In the genomic region with DNA sequence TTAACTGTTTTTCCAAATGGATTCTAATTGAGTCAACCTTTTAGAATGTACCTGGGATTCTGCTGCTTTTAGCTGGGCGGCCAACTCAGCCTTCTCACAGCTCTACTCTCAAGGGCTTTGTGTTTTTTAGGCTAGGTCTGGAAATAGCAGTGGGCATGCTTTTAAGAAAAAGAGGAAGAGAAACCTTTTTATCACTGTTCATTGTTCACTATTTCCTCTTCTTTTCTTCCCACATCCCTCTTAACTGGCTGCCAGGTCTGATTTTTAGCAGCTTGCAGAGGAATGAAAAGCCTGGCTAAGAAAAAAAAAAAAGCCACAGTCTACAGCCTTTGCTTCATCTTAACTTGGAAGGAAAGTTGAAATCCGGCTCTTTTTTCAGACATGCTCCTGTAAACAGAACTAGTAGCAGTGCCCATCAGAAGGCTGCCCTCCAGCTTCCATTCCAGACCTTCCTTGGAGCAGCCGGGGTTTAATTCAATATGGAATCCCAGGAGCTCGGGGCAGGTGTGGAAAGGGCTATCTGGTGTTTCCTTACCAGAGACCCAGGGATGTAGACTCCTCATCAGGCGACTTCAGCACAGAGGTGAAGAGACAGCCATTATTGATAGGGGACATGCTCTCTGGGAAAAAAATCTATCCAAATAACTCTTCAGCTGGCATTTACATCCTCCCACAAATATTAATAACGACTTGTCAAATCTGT, we compare ENCODE assay signal across 9 cellular contexts.
DNase-seq lines count a peak whose midpoint lies in the region; ATAC-seq and TF ChIP-seq lines count a peak whose summit lies in the region.
"Had no signal": no experiment of that assay in that cellular context is flagged by ENCODE, and none has a peak within 500 bp of the region (broad histone marks: within the 10 kb centered on the region; RNA-seq: fewer than 3 reads in every experiment).

No MANE protein-coding gene starts in this region.

- H3K9me3 ChIP-seq in SK-N-SH (no peaks in the 10 kb centered on the region), Peyer's patch (no peaks in the 10 kb centered on the region)
- no peaks in the 10 kb centered on the region for H3K9me3 ChIP-seq in naive thymus-derived CD4-positive, alpha-beta T cell (ENCODE audit: control insufficient read depth in 2 of 3, low read length in 3 of 3)

- 10% methylated on average over 5 of the region's 6 CpGs for WGBS in SK-N-SH (ENCODE audit: low lambda C conversion rate)

- H3K27ac ChIP-seq in SK-N-SH (ENCODE audit: low read depth in 2 of 2, low read length in 1 of 2) = no peak overlapping the region
- no peak overlapping the region for H3K27ac ChIP-seq in naive thymus-derived CD4-positive, alpha-beta T cell (ENCODE audit: low read depth, low read length)
- H3K27ac ChIP-seq in Peyer's patch = no peak overlapping the region
- H3K27ac ChIP-seq: SK-N-MC had no signal

- TF ChIP-seq CTCF in SK-N-SH (IDR thresholded peaks at IDR 0.05) = no peak
- no peak for TF ChIP-seq CTCF in Peyer's patch (IDR thresholded peaks at IDR 0.05)

- no peak for TF ChIP-seq POLR2A in Peyer's patch (IDR thresholded peaks at IDR 0.05)

- H3K9ac ChIP-seq in SK-N-SH = no peak overlapping the region

- DNase-seq in SK-N-SH (peak; percentile 12), Peyer's patch (no peak), EL (no peak), epidermal melanocyte (ENCODE audit: insufficient read length, low spot score) (no peak), NCI-H510A treated with DMSO at 0.1 percent for 48 hours (lab: John Stamatoyannopoulos, UW) (no peak)
- no peak for DNase-seq in naive thymus-derived CD4-positive, alpha-beta T cell

- intact Hi-C loops in naive thymus-derived CD4-positive, alpha-beta T cell (cut with micrococcal nuclease) = loop anchor here (1.0 to 5.0 kb wide), 8 partner anchors 46 to 465 kb away; partner anchors contain the start of gene SP5 (in 1 of the 2)

- no peak for TF ChIP-seq EP300 in SK-N-SH (IDR thresholded peaks at IDR 0.05; ENCODE audit: borderline replicate concordance in 1 of 2, low read depth in 1 of 2, low read length in 1 of 2)

- H3K9me3 Mint-ChIP-seq in naive thymus-derived CD4-positive, alpha-beta T cell = peaks cover 0 to 2% (median 0%) of the 10 kb centered on the region in 11 donors

- peak overlapping the region in 2 of 9 donors; percentile 43 to 44 for H3K27ac Mint-ChIP-seq in naive thymus-derived CD4-positive, alpha-beta T cell

- peaks cover 5 to 15% (median 11%) of the 10 kb centered on the region in 7 donors for H3K4me1 Mint-ChIP-seq in naive thymus-derived CD4-positive, alpha-beta T cell

- H4K20me1 ChIP-seq in SK-N-SH (ENCODE audit: insufficient read depth) = no peaks in the 10 kb centered on the region

- H3K27me3 ChIP-seq in SK-N-SH (ENCODE audit: insufficient read depth) = no peaks in the 10 kb centered on the region
- H3K27me3 ChIP-seq in naive thymus-derived CD4-positive, alpha-beta T cell (ENCODE audit: control insufficient read depth in 2 of 2, insufficient read depth in 2 of 2, low read length in 2 of 2) = no peaks in the 10 kb centered on the region
- H3K27me3 ChIP-seq in Peyer's patch = no peaks in the 10 kb centered on the region

- H3K9me2 ChIP-seq in SK-N-SH = no peaks in the 10 kb centered on the region

- no peak for TF ChIP-seq RAD21 in SK-N-SH (IDR thresholded peaks at IDR 0.05; ENCODE audit: low read length)

- no peak overlapping the region for H2AFZ ChIP-seq in SK-N-SH (ENCODE audit: low read depth)

- CTCF ChIA-PET in SK-N-SH (lab: Yijun Ruan, JAX) = interaction anchor here (0.5 to 7.7 kb wide), 51 partner anchors 9 to 1226 kb away, joined by 3 to 148 read pairs (median 6); partner anchors contain the start of gene GAD1
- CTCF ChIA-PET in naive thymus-derived CD4-positive, alpha-beta T cell (lab: Charles Lee) = interaction anchor here (0.6 to 4.5 kb wide), 20 partner anchors 8 to 464 kb away, joined by 3 to 54 read pairs (median 4); no protein-coding TSS in a partner anchor

- H3K4me1 ChIP-seq in SK-N-SH (ENCODE audit: control insufficient read depth in 1 of 2, insufficient read depth in 2 of 2, low read depth in 1 of 2, low read length in 1 of 2) = no peaks in the 10 kb centered on the region
- peaks cover 0 to 6% of the 10 kb centered on the region in 2 donors for H3K4me1 ChIP-seq in naive thymus-derived CD4-positive, alpha-beta T cell (ENCODE audit: control insufficient read depth in 2 of 2, insufficient read depth in 2 of 2, low read length in 2 of 2)
- peaks cover 0 to 6% (median 0%) of the 10 kb centered on the region in 4 donors for H3K4me1 ChIP-seq in Peyer's patch

- H3K4me3 ChIP-seq in SK-N-SH (ENCODE audit: low read depth in 2 of 2, low read length in 1 of 2) = no peak overlapping the region; a peak in 1 of 4 replicates
- no peak overlapping the region for H3K4me3 ChIP-seq in naive thymus-derived CD4-positive, alpha-beta T cell (ENCODE audit: low read length)
- no peak overlapping the region for H3K4me3 ChIP-seq in Peyer's patch

- no peaks in the 10 kb centered on the region for H3F3A ChIP-seq in SK-N-SH (replicated peaks; ENCODE audit: insufficient read depth)

- POLR2A ChIA-PET in SK-N-SH (lab: Yijun Ruan, JAX) = no interaction called here
- POLR2A ChIA-PET in naive thymus-derived CD4-positive, alpha-beta T cell (lab: Charles Lee) = no interaction called here

- peak overlapping the region in 8 of 10 donors; percentile 61 to 80 (median 64) for H3K4me3 Mint-ChIP-seq in naive thymus-derived CD4-positive, alpha-beta T cell

- H3K4me2 ChIP-seq in SK-N-SH = no peak overlapping the region

- H3K27me3 Mint-ChIP-seq in naive thymus-derived CD4-positive, alpha-beta T cell = peaks cover 27 to 36% (median 32%) of the 10 kb centered on the region in 5 donors

- no peaks in the 10 kb centered on the region for H3K79me2 ChIP-seq in SK-N-SH (ENCODE audit: insufficient read depth)

- no peaks in the 10 kb centered on the region for H3K36me3 ChIP-seq in SK-N-SH (replicated peaks in 1 of 2; ENCODE audit: control insufficient read depth in 1 of 2, insufficient read depth in 2 of 2, low read length in 1 of 2)
- no peaks in the 10 kb centered on the region for H3K36me3 ChIP-seq in naive thymus-derived CD4-positive, alpha-beta T cell (ENCODE audit: control insufficient read depth in 2 of 3, insufficient read depth in 3 of 3, low read length in 3 of 3)
- no peaks in the 10 kb centered on the region for H3K36me3 ChIP-seq in Peyer's patch

- H3K36me3 Mint-ChIP-seq in naive thymus-derived CD4-positive, alpha-beta T cell = no peaks in the 10 kb centered on the region

- peak; percentile 72 for ATAC-seq in GM18867 (IDR thresholded peaks at IDR 0.05; ENCODE audit: unreplicated experiment)
- peak; percentile 58 for ATAC-seq in HG02763 (IDR thresholded peaks at IDR 0.05; ENCODE audit: unreplicated experiment)
- ATAC-seq in naive thymus-derived CD4-positive, alpha-beta T cell = peak; percentile 20

TF ChIP-seq in SK-N-SH, 30 proteins besides CTCF, POLR2A, EP300 and RAD21 (continues in another document):
- TF ChIP-seq USF2 (IDR thresholded peaks at IDR 0.05; ENCODE audit: borderline replicate concordance, low read depth, low read length) = no peak
- TF ChIP-seq YY1 (IDR thresholded peaks at IDR 0.05; ENCODE audit: low read depth) = no peak
- no peak for TF ChIP-seq MEF2A (IDR thresholded peaks at IDR 0.05; ENCODE audit: borderline replicate concordance, low read depth)
- no peak for TF ChIP-seq GATA2 (CRISPR knock-in tag; IDR thresholded peaks at IDR 0.05)
- TF ChIP-seq GABPA (IDR thresholded peaks at IDR 0.05; ENCODE audit: low read depth) = no peak
- no peak for TF ChIP-seq RCOR1 (IDR thresholded peaks at IDR 0.05; ENCODE audit: low read length)
- no peak for TF ChIP-seq JUND (IDR thresholded peaks at IDR 0.05)
- no peak for TF ChIP-seq MAX (IDR thresholded peaks at IDR 0.05; ENCODE audit: low read depth)
- TF ChIP-seq NFIC (IDR thresholded peaks at IDR 0.05; ENCODE audit: borderline replicate concordance) = no peak
- no peak for TF ChIP-seq POLR2AphosphoS5 (IDR thresholded peaks at IDR 0.05; ENCODE audit: low read depth, low read length)
- TF ChIP-seq ELF1 (IDR thresholded peaks at IDR 0.05) = no peak
- TF ChIP-seq, protein P1, sequence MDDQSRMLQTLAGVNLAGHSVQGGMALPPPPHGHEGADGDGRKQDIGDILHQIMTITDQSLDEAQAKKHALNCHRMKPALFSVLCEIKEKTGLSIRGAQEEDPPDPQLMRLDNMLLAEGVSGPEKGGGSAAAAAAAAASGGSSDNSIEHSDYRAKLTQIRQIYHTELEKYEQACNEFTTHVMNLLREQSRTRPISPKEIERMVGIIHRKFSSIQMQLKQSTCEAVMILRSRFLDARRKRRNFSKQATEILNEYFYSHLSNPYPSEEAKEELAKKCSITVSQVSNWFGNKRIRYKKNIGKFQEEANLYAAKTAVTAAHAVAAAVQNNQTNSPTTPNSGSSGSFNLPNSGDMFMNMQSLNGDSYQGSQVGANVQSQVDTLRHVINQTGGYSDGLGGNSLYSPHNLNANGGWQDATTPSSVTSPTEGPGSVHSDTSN (IDR thresholded peaks at IDR 0.05) = no peak
- TF ChIP-seq MXI1 (IDR thresholded peaks at IDR 0.05; ENCODE audit: low read depth, low read length) = no peak
- TF ChIP-seq CHD2 (IDR thresholded peaks at IDR 0.05; ENCODE audit: low read length, partially characterized antibody) = no peak
- TF ChIP-seq IRF3 (IDR thresholded peaks at IDR 0.05; ENCODE audit: low read depth, low read length) = no peak

Comparison
In these comparisons a context has a peak if more than half of its experiments do, and no peak if none do; other contexts are left out.
1. ATAC-seq: peak in every context shown above with its lines; median percentile 72 in GM18867; 58 in HG02763; 20 in naive thymus-derived CD4-positive, alpha-beta T cell.